In genomic region chr9:92151691-92152393, GRCh38 we compare ENCODE assay signal across 10 cellular contexts. TPM values are rescaled to one million over a fixed set of nuclear protein-coding genes. Genes with fewer than 3 reads are reported as not detected.
DNase-seq lines count a peak whose midpoint lies in the region; ATAC-seq and TF ChIP-seq lines count a peak whose summit lies in the region.
"Had no signal": no experiment of that assay in that cellular context is flagged by ENCODE, and none has a peak within 500 bp of the region (broad histone marks: within the 10 kb centered on the region; RNA-seq: fewer than 3 reads in every experiment).

No MANE protein-coding gene starts in this region.

- peaks cover 0 to 1% of the 10 kb centered on the region in 2 donors for H3K36me3 Mint-ChIP-seq in activated T-cell treated with anti-CD3 and anti-CD28 coated beads, Interleukin-2, amount 50 U/mL, for 72 hours (ENCODE audit: insufficient read depth in 2 of 2)
- H3K36me3 Mint-ChIP-seq: natural killer cell had no signal

- H3K4me2 ChIP-seq in osteoblast (ENCODE audit: insufficient read depth, low read length) = peak overlapping the region; percentile 47

- H3K79me2 ChIP-seq in osteoblast (ENCODE audit: insufficient read depth, low read length) = peaks cover 2% of the 10 kb centered on the region

- H4K20me1 ChIP-seq in osteoblast (ENCODE audit: insufficient read depth, low read length) = no peaks in the 10 kb centered on the region

- ATAC-seq in GM21576 (IDR thresholded peaks at IDR 0.05; ENCODE audit: unreplicated experiment) = no peak
- ATAC-seq in HG03439 (IDR thresholded peaks at IDR 0.05; ENCODE audit: unreplicated experiment) = no peak
- no peak for ATAC-seq in activated T-cell treated with anti-CD3 and anti-CD28 coated beads, Interleukin-2, amount 50 U/mL, for 72 hours (replicated peaks in 1 of 2)
- ATAC-seq: natural killer cell had no signal

- H3K27me3 Mint-ChIP-seq in activated T-cell treated with anti-CD3 and anti-CD28 coated beads, Interleukin-2, amount 50 U/mL, for 72 hours (ENCODE audit: low read depth) = peaks cover 11% of the 10 kb centered on the region

- no peaks in the 10 kb centered on the region for H3K9me3 Mint-ChIP-seq in activated T-cell treated with anti-CD3 and anti-CD28 coated beads, Interleukin-2, amount 50 U/mL, for 72 hours
- H3K9me3 Mint-ChIP-seq: natural killer cell had no signal

- DNase-seq in EL (peak; percentile 93), NCI-H1092 treated with DMSO at 0.1 percent for 48 hours (lab: John Stamatoyannopoulos, UW) (peak; percentile 58), brain microvascular endothelial cell (peak; percentile 87), osteoblast (ENCODE audit: insufficient read length, low spot score, missing footprints) (peak; percentile 72), A673 (ENCODE audit: low spot score) (no peak)
- no peak for DNase-seq in activated T-cell treated with anti-CD3 and anti-CD28 coated beads, Interleukin-2, amount 50 U/mL, for 72 hours
- DNase-seq: natural killer cell, NCI-H524 had no signal

- no peak overlapping the region for H3K4me3 ChIP-seq in brain microvascular endothelial cell (ENCODE audit: low read depth, low read length)
- H3K4me3 ChIP-seq in osteoblast (ENCODE audit: insufficient read depth, low read length) = no peak overlapping the region
- H3K4me3 ChIP-seq in A673 (ENCODE audit: low read depth, low read length, poor library complexity, severe bottlenecking) = no peak overlapping the region

- TF ChIP-seq CTCF in brain microvascular endothelial cell (IDR thresholded peaks at IDR 0.05; ENCODE audit: low read depth, low read length, missing control alignments) (no peak), osteoblast (IDR thresholded peaks at IDR 0.05; ENCODE audit: extremely low read depth, low read depth, low read length) (no peak), A673 (conservative IDR thresholded peaks at IDR 0.05; ENCODE audit: low read depth, low read length) (no peak)

- H2AFZ ChIP-seq in osteoblast (ENCODE audit: low read length) = peak overlapping the region; percentile 72

- POLR2A ChIA-PET in A673 (lab: Charles Lee; ENCODE audit: low non-redundant PET) = no interaction called here

- H3K27ac Mint-ChIP-seq in activated T-cell treated with anti-CD3 and anti-CD28 coated beads, Interleukin-2, amount 50 U/mL, for 72 hours = no peak overlapping the region
- H3K27ac Mint-ChIP-seq: natural killer cell had no signal

- H3K4me1 ChIP-seq in osteoblast (ENCODE audit: insufficient read depth, low read length) = peaks cover 41% of the 10 kb centered on the region
- H3K4me1 ChIP-seq in A673 (ENCODE audit: insufficient read depth, low read length, poor library complexity, severe bottlenecking) = peaks cover 6% of the 10 kb centered on the region

- H3K27me3 ChIP-seq in brain microvascular endothelial cell (replicated peaks) = no peaks in the 10 kb centered on the region
- no peaks in the 10 kb centered on the region for H3K27me3 ChIP-seq in osteoblast (ENCODE audit: insufficient read depth, low read length)
- no peaks in the 10 kb centered on the region for H3K27me3 ChIP-seq in A673 (replicated peaks; ENCODE audit: insufficient read depth, low read depth, low read length, poor library complexity)

- peak overlapping the region; percentile 89 for H3K27ac ChIP-seq in brain microvascular endothelial cell
- H3K27ac ChIP-seq in osteoblast (ENCODE audit: low read depth, low read length) = peak overlapping the region; percentile 98
- H3K27ac ChIP-seq in A673 (ENCODE audit: low read depth, low read length, poor library complexity, severe bottlenecking) = no peak overlapping the region

- BruUV-seq in A673 (replicated peaks; lab: Mats Ljungman, UMichigan) = no TSS peak

- CTCF ChIA-PET in A673 (lab: Charles Lee) = no interaction called here

- in situ Hi-C loops in brain microvascular endothelial cell (cut with HindIII; ENCODE audit: low pct_ligation_motif_present, low sequenced_read_pairs) = no loop called here

- intact Hi-C loops in A673 (cut with micrococcal nuclease; ENCODE audit: unreplicated experiment) = no loop called here

- no peak overlapping the region for H3K4me3 Mint-ChIP-seq in activated T-cell treated with anti-CD3 and anti-CD28 coated beads, Interleukin-2, amount 50 U/mL, for 72 hours
- H3K4me3 Mint-ChIP-seq: natural killer cell had no signal

- peaks cover 8% of the 10 kb centered on the region for H3K4me1 Mint-ChIP-seq in activated T-cell treated with anti-CD3 and anti-CD28 coated beads, Interleukin-2, amount 50 U/mL, for 72 hours (ENCODE audit: low read depth)

- H3K36me3 ChIP-seq in brain microvascular endothelial cell (replicated peaks) = no peaks in the 10 kb centered on the region
- no peaks in the 10 kb centered on the region for H3K36me3 ChIP-seq in osteoblast (ENCODE audit: insufficient read depth, low read length)
- no peaks in the 10 kb centered on the region for H3K36me3 ChIP-seq in A673 (ENCODE audit: insufficient read depth, low read length, poor library complexity, severe bottlenecking)

- H3K9me3 ChIP-seq in osteoblast (ENCODE audit: low read depth, low read length) (no peaks in the 10 kb centered on the region), A673 (ENCODE audit: low read depth, low read length, poor library complexity, severe bottlenecking) (no peaks in the 10 kb centered on the region)

RNA-seq across cellular contexts. Expression of gene SPTLC1, which starts 36.6 kb away (rescaled TPM):
- total RNA-seq in osteoblast (124 and 129 TPM in 2 replicates), A673 (2021) (60.6 and 62.1 TPM in 2 replicates)
- 10 to 100 TPM; 54.4 to 55.5 TPM for total RNA-seq in activated T-cell treated with anti-CD3 and anti-CD28 coated beads, Interleukin-2, amount 50 U/mL, for 72 hours

Comparison
In these comparisons a context has a peak if more than half of its experiments do, and no peak if none do; other contexts are left out.
1. DNase-seq: peak in EL (single experiment), NCI-H1092 treated with DMSO at 0.1 percent for 48 hours (single experiment), brain microvascular endothelial cell (single experiment) and osteoblast (single experiment); none in A673 (single experiment) and activated T-cell treated with anti-CD3 and anti-CD28 coated beads, Interleukin-2, amount 50 U/mL, for 72 hours (0 of 2).